ENCODE assay signal across 17 cellular contexts in the genomic region with DNA sequence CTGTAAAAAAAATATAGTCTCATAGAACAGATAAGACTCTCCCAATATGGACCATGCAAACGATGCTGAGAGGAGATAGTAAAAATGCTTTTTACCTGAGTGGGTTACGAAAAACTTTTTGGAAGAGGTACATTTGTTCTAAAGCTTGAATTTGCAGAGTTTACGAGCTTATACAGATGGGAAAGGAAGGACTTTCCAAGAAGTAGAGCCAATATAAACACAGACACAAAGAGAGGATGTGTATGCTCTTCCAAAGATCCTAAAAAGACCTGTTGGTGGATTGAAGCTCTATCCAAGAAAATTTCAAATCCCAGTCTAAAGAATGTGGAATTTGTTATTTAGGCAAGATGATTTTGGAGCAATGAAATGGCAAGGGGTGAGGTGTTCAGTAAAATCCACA.
DNase-seq lines count a peak whose midpoint lies in the region; ATAC-seq, FAIRE-seq and TF ChIP-seq lines count a peak whose summit lies in the region.
"Had no signal": no experiment of that assay in that cellular context is flagged by ENCODE, and none has a peak within 500 bp of the region (broad histone marks: within the 10 kb centered on the region; RNA-seq: fewer than 3 reads in every experiment).

No MANE protein-coding gene starts in this region.

- 55 to 69% (median 57%) methylated on average over 3 of the region's 3 CpGs for WGBS in small intestine, 3 donors

- H3K9me3 ChIP-seq in right atrium auricular region (no peaks in the 10 kb centered on the region), small intestine (ENCODE audit: control insufficient read depth, low read depth) (no peaks in the 10 kb centered on the region)

- no peak overlapping the region for H3K9ac ChIP-seq in rectal smooth muscle tissue (ENCODE audit: low read length)
- H3K9ac ChIP-seq: BLaER1 treated with 17β-estradiol and CSF1 and Interleukin-3, amounts not matched to agents 10 nM and 100 nM; GM23248 had no signal

- H3K36me3 ChIP-seq in right atrium auricular region: no peaks in the 10 kb centered on the region
- H3K36me3 ChIP-seq in rectal smooth muscle tissue (ENCODE audit: control insufficient read depth, insufficient read depth, low read length): no peaks in the 10 kb centered on the region
- H3K36me3 ChIP-seq in small intestine (ENCODE audit: control insufficient read depth in 2 of 2, insufficient read depth in 2 of 2, low read length in 2 of 2): no peaks in the 10 kb centered on the region
- H3K36me3 ChIP-seq: BLaER1 treated with 17β-estradiol and CSF1 and Interleukin-3, amounts not matched to agents 10 nM and 100 nM had no signal

- H3K4me3 ChIP-seq in LNCaP clone FGC (ENCODE audit: low read depth, low read length): no peak overlapping the region
- no peak overlapping the region for H3K4me3 ChIP-seq in right atrium auricular region
- H3K4me3 ChIP-seq in rectal smooth muscle tissue (ENCODE audit: low read length): no peak overlapping the region
- H3K4me3 ChIP-seq in small intestine (ENCODE audit: low read depth in 1 of 2, low read length in 2 of 2): no peak overlapping the region
- H3K4me3 ChIP-seq: BLaER1 treated with 17β-estradiol and CSF1 and Interleukin-3, amounts not matched to agents 10 nM and 100 nM; GM23248 had no signal

- TF ChIP-seq CTCF in LNCaP clone FGC (IDR thresholded peaks at IDR 0.05; ENCODE audit: control insufficient read depth, extremely low read depth, insufficient read depth) (no peak), right atrium auricular region (IDR thresholded peaks at IDR 0.05) (no peak)

- no peak for FAIRE-seq in small intestine (lab: Jason Lieb, UNC)
- FAIRE-seq: H54 had no signal

- DNase-seq in LNCaP clone FGC (ENCODE audit: low read depth) (peak; percentile 70), dermis microvascular lymphatic vessel endothelial cell (ENCODE audit: low read depth in 2 of 2) (peak; percentile 15 to 39), right atrium auricular region (ENCODE audit: low spot score) (no peak), KG1 (lab: John Stamatoyannopoulos, UW) (no peak), small intestine (no peak)
- DNase-seq: ACHN; CD4-positive, CD25-positive, alpha-beta regulatory T cell; DMS53; GF-D8; GM23248 had no signal

- H3K4me1 ChIP-seq in right atrium auricular region: peaks cover 0 to 25% of the 10 kb centered on the region in 2 donors
- peaks cover 2% of the 10 kb centered on the region for H3K4me1 ChIP-seq in rectal smooth muscle tissue (ENCODE audit: control insufficient read depth, insufficient read depth, low read length)
- H3K4me1 ChIP-seq in small intestine (ENCODE audit: control insufficient read depth in 2 of 2, insufficient read depth in 1 of 2, low read depth in 1 of 2, low read length in 1 of 2): no peaks in the 10 kb centered on the region

- no peaks in the 10 kb centered on the region for H3K27me3 ChIP-seq in right atrium auricular region
- no peaks in the 10 kb centered on the region for H3K27me3 ChIP-seq in rectal smooth muscle tissue (ENCODE audit: control insufficient read depth, insufficient read depth, low read length)
- H3K27me3 ChIP-seq in small intestine (ENCODE audit: control insufficient read depth in 2 of 2, insufficient read depth in 2 of 2, low read length in 2 of 2): peaks cover 0 to 2% of the 10 kb centered on the region in 2 donors
- H3K27me3 ChIP-seq: BLaER1 treated with 17β-estradiol and CSF1 and Interleukin-3, amounts not matched to agents 10 nM and 100 nM had no signal

- ATAC-seq in GM18867 (IDR thresholded peaks at IDR 0.05; ENCODE audit: unreplicated experiment) (no peak), GM21717 (IDR thresholded peaks at IDR 0.05; ENCODE audit: unreplicated experiment) (no peak)
- ATAC-seq: HCT116 had no signal

- H3K27ac ChIP-seq in right atrium auricular region (peak overlapping the region; percentile 78 to 91), rectal smooth muscle tissue (ENCODE audit: low read depth, low read length) (peak overlapping the region; percentile 46), small intestine (ENCODE audit: low read depth in 1 of 2, low read length in 1 of 2) (no peak overlapping the region)
- H3K27ac ChIP-seq: BLaER1 treated with 17β-estradiol and CSF1 and Interleukin-3, amounts not matched to agents 10 nM and 100 nM; GM23248; HL-60 had no signal

Comparison
In these comparisons a context has a peak if more than half of its experiments do, and no peak if none do; other contexts are left out.
1. DNase-seq: peak in LNCaP clone FGC (single experiment) and dermis microvascular lymphatic vessel endothelial cell (2 of 2); none in right atrium auricular region (single experiment), KG1 (single experiment) and small intestine (single experiment).
2. H3K27ac ChIP-seq: peak in right atrium auricular region (2 of 2) and rectal smooth muscle tissue (single experiment); none in small intestine (0 of 2).